In genomic region chr5:131635755-131636479, GRCh38 we compare ENCODE assay signal across 8 cellular contexts. TPM values are rescaled to one million over a fixed set of nuclear protein-coding genes. Genes with fewer than 3 reads are reported as not detected.
A peak's percentile ranks its signal among the peaks of the same experiment; 100 is the strongest.
DNase-seq lines count a peak whose midpoint lies in the region; ATAC-seq and TF ChIP-seq lines count a peak whose summit lies in the region.

No MANE protein-coding gene starts in this region.

- H2BK15ac ChIP-seq in mesenchymal stem cell (ENCODE audit: low read depth, poor library complexity, severe bottlenecking), result peak overlapping the region; percentile 95

- H3K36me3 ChIP-seq in Peyer's patch, result no peaks in the 10 kb centered on the region
- no peaks in the 10 kb centered on the region for H3K36me3 ChIP-seq in mesenchymal stem cell (ENCODE audit: control insufficient read depth in 1 of 2, insufficient read depth in 2 of 2, low read depth in 1 of 2, low read length in 2 of 2)
- no peaks in the 10 kb centered on the region for H3K36me3 ChIP-seq in upper lobe of left lung

- H3K9ac ChIP-seq in mesenchymal stem cell (ENCODE audit: low read length), result peak overlapping the region; percentile 97

- 0% methylated on average over 15 of the region's 16 CpGs for WGBS in mesenchymal stem cell
- WGBS in upper lobe of left lung, 2 donors, result 3% methylated on average over 12 to 16 of the region's 16 CpGs

- peaks cover 2% of the 10 kb centered on the region for H3K27me3 Mint-ChIP-seq in activated CD8-positive, alpha-beta memory T cell treated with anti-CD3 and anti-CD28 coated beads, Interleukin-2, amount 10 ng/mL, durations not matched to agents 7 days and 5 days
- H3K27me3 Mint-ChIP-seq in dendritic cell treated with granulocyte-macrophage colony-stimulating factor and Interleukin-4, amounts not matched to agents 40 ng/mL and 50 ng/mL, for 4 days, result no peaks in the 10 kb centered on the region

- TF ChIP-seq POLR2A in Peyer's patch (IDR thresholded peaks at IDR 0.05), result no peak
- TF ChIP-seq POLR2A in upper lobe of left lung (IDR thresholded peaks at IDR 0.05), result no peak

- peak overlapping the region; percentile 74 for H2BK120ac ChIP-seq in mesenchymal stem cell (ENCODE audit: low read depth, low read length)

- peak overlapping the region; percentile 49 to 75 (median 60) for H3K4me3 ChIP-seq in Peyer's patch
- peak overlapping the region; percentile 57 to 86 for H3K4me3 ChIP-seq in mesenchymal stem cell (ENCODE audit: insufficient read depth in 1 of 2, low read depth in 1 of 2, low read length in 2 of 2)
- H3K4me3 ChIP-seq in upper lobe of left lung, result peak overlapping the region; percentile 11 to 75 (median 64)

- peak overlapping the region; percentile 75 for H3K4me2 ChIP-seq in mesenchymal stem cell (ENCODE audit: low read length, poor library complexity, severe bottlenecking)

- TF ChIP-seq CTCF in Peyer's patch (IDR thresholded peaks at IDR 0.05) (no peak), upper lobe of left lung (IDR thresholded peaks at IDR 0.05) (no peak)

- peaks cover 21% of the 10 kb centered on the region for H3K4me1 Mint-ChIP-seq in activated CD8-positive, alpha-beta memory T cell treated with anti-CD3 and anti-CD28 coated beads, Interleukin-2, amount 10 ng/mL, durations not matched to agents 7 days and 5 days
- peaks cover 8% of the 10 kb centered on the region for H3K4me1 Mint-ChIP-seq in dendritic cell treated with granulocyte-macrophage colony-stimulating factor and Interleukin-4, amounts not matched to agents 40 ng/mL and 50 ng/mL, for 4 days (ENCODE audit: low read depth)

- H3K4me1 ChIP-seq in Peyer's patch (peaks cover 0 to 31% (median 6%) of the 10 kb centered on the region in 4 donors), mesenchymal stem cell (ENCODE audit: control insufficient read depth, insufficient read depth, low read depth, low read length) (peaks cover 6% of the 10 kb centered on the region), upper lobe of left lung (peaks cover 28 to 45% (median 34%) of the 10 kb centered on the region in 4 donors)

- peak overlapping the region; percentile 95 for H3K4me3 Mint-ChIP-seq in activated CD8-positive, alpha-beta memory T cell treated with anti-CD3 and anti-CD28 coated beads, Interleukin-2, amount 10 ng/mL, durations not matched to agents 7 days and 5 days
- H3K4me3 Mint-ChIP-seq in dendritic cell treated with granulocyte-macrophage colony-stimulating factor and Interleukin-4, amounts not matched to agents 40 ng/mL and 50 ng/mL, for 4 days, result peak overlapping the region; percentile 93

- peaks cover 2% of the 10 kb centered on the region for H3K79me1 ChIP-seq in mesenchymal stem cell (replicated peaks; ENCODE audit: low read length, poor library complexity, severe bottlenecking)

- peak overlapping the region; percentile 90 for H4K91ac ChIP-seq in mesenchymal stem cell (ENCODE audit: low read length)

- H3K4ac ChIP-seq in mesenchymal stem cell (ENCODE audit: low read depth in 1 of 2, low read length in 2 of 2), result peak overlapping the region; percentile 64 to 94

- peak overlapping the region in 1 of 2 experiments; percentile 37 for H3K23ac ChIP-seq in mesenchymal stem cell (ENCODE audit: low read length in 2 of 2)

- no peak for DNase-seq in activated CD8-positive, alpha-beta memory T cell treated with anti-CD3 and anti-CD28 coated beads, Interleukin-2, amount 10 ng/mL, durations not matched to agents 7 days and 5 days
- no peak for DNase-seq in activated CD8-positive, alpha-beta memory T cell treated with anti-CD3 and anti-CD28 coated beads for 24 hours
- DNase-seq in Peyer's patch (no peak), mesenchymal stem cell (no peak), upper lobe of left lung (peak; percentile 32 to 62), NAMALWA (ENCODE audit: low spot score) (no peak)

- CTCF ChIA-PET in activated CD8-positive, alpha-beta memory T cell treated with anti-CD3 and anti-CD28 coated beads, Interleukin-2, amount 10 ng/mL, durations not matched to agents 7 days and 5 days (lab: Charles Lee), result interaction anchor here (1.1 to 1.3 kb wide), 3 partner anchors 10 to 372 kb away, joined by 4 to 5 read pairs (median 4); no protein-coding TSS in a partner anchor

- no peaks in the 10 kb centered on the region for H3K9me3 Mint-ChIP-seq in activated CD8-positive, alpha-beta memory T cell treated with anti-CD3 and anti-CD28 coated beads, Interleukin-2, amount 10 ng/mL, durations not matched to agents 7 days and 5 days (ENCODE audit: low read depth)
- no peaks in the 10 kb centered on the region for H3K9me3 Mint-ChIP-seq in dendritic cell treated with granulocyte-macrophage colony-stimulating factor and Interleukin-4, amounts not matched to agents 40 ng/mL and 50 ng/mL, for 4 days

- H3K36me3 Mint-ChIP-seq in activated CD8-positive, alpha-beta memory T cell treated with anti-CD3 and anti-CD28 coated beads, Interleukin-2, amount 10 ng/mL, durations not matched to agents 7 days and 5 days, result peaks cover 2% of the 10 kb centered on the region
- H3K36me3 Mint-ChIP-seq in dendritic cell treated with granulocyte-macrophage colony-stimulating factor and Interleukin-4, amounts not matched to agents 40 ng/mL and 50 ng/mL, for 4 days (ENCODE audit: low read depth), result peaks cover 15% of the 10 kb centered on the region

- intact Hi-C loops in dendritic cell treated with granulocyte-macrophage colony-stimulating factor and Interleukin-4, amounts not matched to agents 40 ng/mL and 50 ng/mL, for 4 days (cut with micrococcal nuclease), result loop anchor here (1.0 to 2.0 kb wide), 2 partner anchors 8 to 161 kb away; partner anchors contain the start of gene FNIP1

- peak overlapping the region; percentile 46 for H2BK5ac ChIP-seq in mesenchymal stem cell (ENCODE audit: low read depth, low read length, poor library complexity, severe bottlenecking)

- H3K27ac ChIP-seq in Peyer's patch (peak overlapping the region; percentile 87 to 99 (median 96)), mesenchymal stem cell (ENCODE audit: low read length, poor library complexity, severe bottlenecking) (peak overlapping the region; percentile 100), upper lobe of left lung (peak overlapping the region; percentile 96 to 100 (median 98))

- peak overlapping the region in 1 of 2 experiments; percentile 37 for H3K14ac ChIP-seq in mesenchymal stem cell (ENCODE audit: low read length in 2 of 2)

- H3K27me3 ChIP-seq in Peyer's patch, result no peaks in the 10 kb centered on the region
- no peaks in the 10 kb centered on the region for H3K27me3 ChIP-seq in mesenchymal stem cell (ENCODE audit: control insufficient read depth in 1 of 2, insufficient read depth in 1 of 2, low read length in 2 of 2)
- H3K27me3 ChIP-seq in upper lobe of left lung, result no peaks in the 10 kb centered on the region

- no peak overlapping the region for H2BK12ac ChIP-seq in mesenchymal stem cell (ENCODE audit: low read length in 2 of 2)

- no peaks in the 10 kb centered on the region for H3K9me3 ChIP-seq in Peyer's patch
- no peaks in the 10 kb centered on the region for H3K9me3 ChIP-seq in mesenchymal stem cell (ENCODE audit: control insufficient read depth, low read length)
- H3K9me3 ChIP-seq in upper lobe of left lung, result no peaks in the 10 kb centered on the region

- peak overlapping the region; percentile 52 to 97 for H3K18ac ChIP-seq in mesenchymal stem cell (ENCODE audit: low read depth in 1 of 2, low read length in 2 of 2)

- no peak overlapping the region for H2AFZ ChIP-seq in mesenchymal stem cell (ENCODE audit: low read depth, low read length)

- H4K8ac ChIP-seq in mesenchymal stem cell (ENCODE audit: low read length), result peak overlapping the region; percentile 96

- no peak for ATAC-seq in activated CD8-positive, alpha-beta memory T cell treated with anti-CD3 and anti-CD28 coated beads, Interleukin-2, amount 10 ng/mL, durations not matched to agents 7 days and 5 days
- peak in 1 of 2 donors; percentile 18 for ATAC-seq in upper lobe of left lung (ENCODE audit: low FRiP score in 2 of 2)
- no peak for ATAC-seq in activated CD4-positive, CD25-positive, alpha-beta regulatory T cell treated with anti-CD3 and anti-CD28 coated beads, Interleukin-2, amount 50 U/mL, for 24 hours

- H3K27ac Mint-ChIP-seq in activated CD8-positive, alpha-beta memory T cell treated with anti-CD3 and anti-CD28 coated beads, Interleukin-2, amount 10 ng/mL, durations not matched to agents 7 days and 5 days, result peak overlapping the region; percentile 98
- peak overlapping the region; percentile 98 for H3K27ac Mint-ChIP-seq in dendritic cell treated with granulocyte-macrophage colony-stimulating factor and Interleukin-4, amounts not matched to agents 40 ng/mL and 50 ng/mL, for 4 days

- no peak for TF ChIP-seq EP300 in upper lobe of left lung (IDR thresholded peaks at IDR 0.05)

- H2AK5ac ChIP-seq in mesenchymal stem cell (ENCODE audit: low read length, severe bottlenecking), result peak overlapping the region; percentile 61

RNA-seq across cellular contexts. Expression of gene RAPGEF6, which starts 0.9 kb away (rescaled TPM):
- total RNA-seq in activated CD8-positive, alpha-beta memory T cell treated with anti-CD3 and anti-CD28 coated beads, Interleukin-2, amount 10 ng/mL, durations not matched to agents 7 days and 5 days, result 10 to 100 TPM; 31.3 to 35.2 TPM
- total RNA-seq in Peyer's patch (100 to 1,000 TPM in 1 of 4 donors, 10 to 100 TPM in 3; 16.7 to 104 (median 22.6) TPM), upper lobe of left lung (10 to 100 TPM; 16.4 to 49.4 (median 31.6) TPM)
- 3.1 TPM for polyA plus RNA-seq in mesenchymal stem cell (2013, experiment 1 of 2)
- polyA plus RNA-seq in mesenchymal stem cell (2013, experiment 2 of 2), result 3.1 TPM

Comparison
In these comparisons a context has a peak if more than half of its experiments do, and no peak if none do; other contexts are left out.
1. DNase-seq: peak in upper lobe of left lung (2 of 2); none in activated CD8-positive, alpha-beta memory T cell treated with anti-CD3 and anti-CD28 coated beads, Interleukin-2, amount 10 ng/mL, durations not matched to agents 7 days and 5 days (single experiment), activated CD8-positive, alpha-beta memory T cell treated with anti-CD3 and anti-CD28 coated beads for 24 hours (single experiment), Peyer's patch (0 of 3), mesenchymal stem cell (single experiment) and NAMALWA (single experiment).
2. Peak in every context shown above with its lines, with median percentiles within 50 percentile points of each other: H3K27ac ChIP-seq and H3K4me3 ChIP-seq.